In the genomic region with DNA sequence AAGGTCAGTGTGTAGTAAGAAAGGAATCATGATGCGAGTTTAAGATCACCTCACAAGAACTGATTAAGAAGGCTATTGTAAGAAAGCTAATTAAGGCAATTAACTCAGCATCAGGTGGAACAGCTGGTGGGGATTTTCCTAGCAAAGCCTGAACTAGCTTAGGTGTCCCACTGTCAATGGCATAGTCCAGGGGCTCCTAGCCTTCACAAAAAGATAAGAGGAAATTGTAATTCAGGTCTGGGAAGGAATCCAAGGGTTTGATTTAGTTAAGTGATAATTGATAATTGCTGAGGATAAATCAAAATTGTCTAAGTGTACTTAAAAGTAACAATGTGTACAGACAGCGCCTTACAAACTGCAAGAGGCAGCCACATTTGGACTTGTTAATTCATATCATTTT, we compare ENCODE assay signal across 1 cellular context.
TF ChIP-seq lines count a peak whose summit lies in the region.

No MANE protein-coding gene starts in this region.

TF ChIP-seq in GM23338, 12 proteins besides CTCF, POLR2A, EP300 and RAD21 (continued from another document):
- TF ChIP-seq, protein P1, sequence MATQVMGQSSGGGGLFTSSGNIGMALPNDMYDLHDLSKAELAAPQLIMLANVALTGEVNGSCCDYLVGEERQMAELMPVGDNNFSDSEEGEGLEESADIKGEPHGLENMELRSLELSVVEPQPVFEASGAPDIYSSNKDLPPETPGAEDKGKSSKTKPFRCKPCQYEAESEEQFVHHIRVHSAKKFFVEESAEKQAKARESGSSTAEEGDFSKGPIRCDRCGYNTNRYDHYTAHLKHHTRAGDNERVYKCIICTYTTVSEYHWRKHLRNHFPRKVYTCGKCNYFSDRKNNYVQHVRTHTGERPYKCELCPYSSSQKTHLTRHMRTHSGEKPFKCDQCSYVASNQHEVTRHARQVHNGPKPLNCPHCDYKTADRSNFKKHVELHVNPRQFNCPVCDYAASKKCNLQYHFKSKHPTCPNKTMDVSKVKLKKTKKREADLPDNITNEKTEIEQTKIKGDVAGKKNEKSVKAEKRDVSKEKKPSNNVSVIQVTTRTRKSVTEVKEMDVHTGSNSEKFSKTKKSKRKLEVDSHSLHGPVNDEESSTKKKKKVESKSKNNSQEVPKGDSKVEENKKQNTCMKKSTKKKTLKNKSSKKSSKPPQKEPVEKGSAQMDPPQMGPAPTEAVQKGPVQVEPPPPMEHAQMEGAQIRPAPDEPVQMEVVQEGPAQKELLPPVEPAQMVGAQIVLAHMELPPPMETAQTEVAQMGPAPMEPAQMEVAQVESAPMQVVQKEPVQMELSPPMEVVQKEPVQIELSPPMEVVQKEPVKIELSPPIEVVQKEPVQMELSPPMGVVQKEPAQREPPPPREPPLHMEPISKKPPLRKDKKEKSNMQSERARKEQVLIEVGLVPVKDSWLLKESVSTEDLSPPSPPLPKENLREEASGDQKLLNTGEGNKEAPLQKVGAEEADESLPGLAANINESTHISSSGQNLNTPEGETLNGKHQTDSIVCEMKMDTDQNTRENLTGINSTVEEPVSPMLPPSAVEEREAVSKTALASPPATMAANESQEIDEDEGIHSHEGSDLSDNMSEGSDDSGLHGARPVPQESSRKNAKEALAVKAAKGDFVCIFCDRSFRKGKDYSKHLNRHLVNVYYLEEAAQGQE (IDR thresholded peaks at IDR 0.05; ENCODE audit: unreplicated experiment): no peak
- TF ChIP-seq, protein P2, sequence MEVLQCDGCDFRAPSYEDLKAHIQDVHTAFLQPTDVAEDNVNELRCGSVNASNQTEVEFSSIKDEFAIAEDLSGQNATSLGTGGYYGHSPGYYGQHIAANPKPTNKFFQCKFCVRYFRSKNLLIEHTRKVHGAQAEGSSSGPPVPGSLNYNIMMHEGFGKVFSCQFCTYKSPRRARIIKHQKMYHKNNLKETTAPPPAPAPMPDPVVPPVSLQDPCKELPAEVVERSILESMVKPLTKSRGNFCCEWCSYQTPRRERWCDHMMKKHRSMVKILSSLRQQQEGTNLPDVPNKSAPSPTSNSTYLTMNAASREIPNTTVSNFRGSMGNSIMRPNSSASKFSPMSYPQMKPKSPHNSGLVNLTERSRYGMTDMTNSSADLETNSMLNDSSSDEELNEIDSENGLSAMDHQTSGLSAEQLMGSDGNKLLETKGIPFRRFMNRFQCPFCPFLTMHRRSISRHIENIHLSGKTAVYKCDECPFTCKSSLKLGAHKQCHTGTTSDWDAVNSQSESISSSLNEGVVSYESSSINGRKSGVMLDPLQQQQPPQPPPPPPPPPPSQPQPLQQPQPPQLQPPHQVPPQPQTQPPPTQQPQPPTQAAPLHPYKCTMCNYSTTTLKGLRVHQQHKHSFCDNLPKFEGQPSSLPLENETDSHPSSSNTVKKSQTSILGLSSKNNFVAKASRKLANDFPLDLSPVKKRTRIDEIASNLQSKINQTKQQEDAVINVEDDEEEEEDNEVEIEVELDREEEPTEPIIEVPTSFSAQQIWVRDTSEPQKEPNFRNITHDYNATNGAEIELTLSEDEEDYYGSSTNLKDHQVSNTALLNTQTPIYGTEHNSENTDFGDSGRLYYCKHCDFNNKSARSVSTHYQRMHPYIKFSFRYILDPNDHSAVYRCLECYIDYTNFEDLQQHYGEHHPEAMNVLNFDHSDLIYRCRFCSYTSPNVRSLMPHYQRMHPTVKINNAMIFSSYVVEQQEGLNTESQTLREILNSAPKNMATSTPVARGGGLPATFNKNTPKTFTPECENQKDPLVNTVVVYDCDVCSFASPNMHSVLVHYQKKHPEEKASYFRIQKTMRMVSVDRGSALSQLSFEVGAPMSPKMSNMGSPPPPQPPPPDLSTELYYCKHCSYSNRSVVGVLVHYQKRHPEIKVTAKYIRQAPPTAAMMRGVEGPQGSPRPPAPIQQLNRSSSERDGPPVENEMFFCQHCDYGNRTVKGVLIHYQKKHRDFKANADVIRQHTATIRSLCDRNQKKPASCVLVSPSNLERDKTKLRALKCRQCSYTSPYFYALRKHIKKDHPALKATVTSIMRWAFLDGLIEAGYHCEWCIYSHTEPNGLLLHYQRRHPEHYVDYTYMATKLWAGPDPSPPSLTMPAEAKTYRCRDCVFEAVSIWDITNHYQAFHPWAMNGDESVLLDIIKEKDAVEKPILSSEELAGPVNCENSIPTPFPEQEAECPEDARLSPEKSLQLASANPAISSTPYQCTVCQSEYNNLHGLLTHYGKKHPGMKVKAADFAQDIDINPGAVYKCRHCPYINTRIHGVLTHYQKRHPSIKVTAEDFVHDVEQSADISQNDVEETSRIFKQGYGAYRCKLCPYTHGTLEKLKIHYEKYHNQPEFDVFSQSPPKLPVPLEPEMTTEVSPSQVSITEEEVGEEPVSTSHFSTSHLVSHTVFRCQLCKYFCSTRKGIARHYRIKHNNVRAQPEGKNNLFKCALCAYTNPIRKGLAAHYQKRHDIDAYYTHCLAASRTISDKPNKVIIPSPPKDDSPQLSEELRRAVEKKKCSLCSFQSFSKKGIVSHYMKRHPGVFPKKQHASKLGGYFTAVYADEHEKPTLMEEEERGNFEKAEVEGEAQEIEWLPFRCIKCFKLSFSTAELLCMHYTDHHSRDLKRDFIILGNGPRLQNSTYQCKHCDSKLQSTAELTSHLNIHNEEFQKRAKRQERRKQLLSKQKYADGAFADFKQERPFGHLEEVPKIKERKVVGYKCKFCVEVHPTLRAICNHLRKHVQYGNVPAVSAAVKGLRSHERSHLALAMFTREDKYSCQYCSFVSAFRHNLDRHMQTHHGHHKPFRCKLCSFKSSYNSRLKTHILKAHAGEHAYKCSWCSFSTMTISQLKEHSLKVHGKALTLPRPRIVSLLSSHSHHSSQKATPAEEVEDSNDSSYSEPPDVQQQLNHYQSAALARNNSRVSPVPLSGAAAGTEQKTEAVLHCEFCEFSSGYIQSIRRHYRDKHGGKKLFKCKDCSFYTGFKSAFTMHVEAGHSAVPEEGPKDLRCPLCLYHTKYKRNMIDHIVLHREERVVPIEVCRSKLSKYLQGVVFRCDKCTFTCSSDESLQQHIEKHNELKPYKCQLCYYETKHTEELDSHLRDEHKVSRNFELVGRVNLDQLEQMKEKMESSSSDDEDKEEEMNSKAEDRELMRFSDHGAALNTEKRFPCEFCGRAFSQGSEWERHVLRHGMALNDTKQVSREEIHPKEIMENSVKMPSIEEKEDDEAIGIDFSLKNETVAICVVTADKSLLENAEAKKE (CRISPR knock-in tag; IDR thresholded peaks at IDR 0.05): no peak
- TF ChIP-seq EZH2 (IDR thresholded peaks at IDR 0.05; ENCODE audit: low read depth, unreplicated experiment) (no peak), ZNF114 (CRISPR knock-in tag; IDR thresholded peaks at IDR 0.05) (no peak), EZH2phosphoT487 (IDR thresholded peaks at IDR 0.05; ENCODE audit: unreplicated experiment) (no peak), CREB1 (CRISPR knock-in tag; IDR thresholded peaks at IDR 0.05; ENCODE audit: low read depth) (no peak), ZNF331 (CRISPR knock-in tag; IDR thresholded peaks at IDR 0.05; ENCODE audit: low read depth) (no peak), JUNB (IDR thresholded peaks at IDR 0.05; ENCODE audit: unreplicated experiment) (no peak)
- TF ChIP-seq, protein P3, sequence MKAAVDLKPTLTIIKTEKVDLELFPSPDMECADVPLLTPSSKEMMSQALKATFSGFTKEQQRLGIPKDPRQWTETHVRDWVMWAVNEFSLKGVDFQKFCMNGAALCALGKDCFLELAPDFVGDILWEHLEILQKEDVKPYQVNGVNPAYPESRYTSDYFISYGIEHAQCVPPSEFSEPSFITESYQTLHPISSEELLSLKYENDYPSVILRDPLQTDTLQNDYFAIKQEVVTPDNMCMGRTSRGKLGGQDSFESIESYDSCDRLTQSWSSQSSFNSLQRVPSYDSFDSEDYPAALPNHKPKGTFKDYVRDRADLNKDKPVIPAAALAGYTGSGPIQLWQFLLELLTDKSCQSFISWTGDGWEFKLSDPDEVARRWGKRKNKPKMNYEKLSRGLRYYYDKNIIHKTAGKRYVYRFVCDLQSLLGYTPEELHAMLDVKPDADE (IDR thresholded peaks at IDR 0.05): no peak
